Comparison of ENCODE assay signal across 7 cellular contexts in genomic region chr12:64450711-64451486, GRCh38. TPM values are rescaled to one million over a fixed set of nuclear protein-coding genes. Genes with fewer than 3 reads are reported as not detected.
DNase-seq lines count a peak whose midpoint lies in the region; ATAC-seq and TF ChIP-seq lines count a peak whose summit lies in the region.

No MANE protein-coding gene starts in this region.

- no peak overlapping the region for H3K18ac ChIP-seq in neuronal stem cell (ENCODE audit: low read length)

- no peak overlapping the region for H2BK15ac ChIP-seq in neuronal stem cell (ENCODE audit: low read length)

- H3K4me1 ChIP-seq in esophagus squamous epithelium (peaks cover 11 to 39% (median 13%) of the 10 kb centered on the region in 3 donors), neuronal stem cell (ENCODE audit: control insufficient read depth in 2 of 2, insufficient read depth in 1 of 2, low read depth in 1 of 2, low read length in 2 of 2) (peaks cover 2 to 3% of the 10 kb centered on the region in 2 donors)

- no peak overlapping the region for H3K4ac ChIP-seq in neuronal stem cell (ENCODE audit: low read length)

- H3K36me3 ChIP-seq in esophagus squamous epithelium (peaks cover 0 to 40% (median 0%) of the 10 kb centered on the region in 3 donors), neuronal stem cell (replicated peaks in 1 of 2; ENCODE audit: control insufficient read depth in 2 of 2, insufficient read depth in 2 of 2, low read length in 2 of 2) (peaks cover 6 to 44% of the 10 kb centered on the region in 2 donors)

- no peak overlapping the region for H2BK12ac ChIP-seq in neuronal stem cell (ENCODE audit: low read length)

- no peak overlapping the region for H3K9ac ChIP-seq in neuronal stem cell (ENCODE audit: low read depth, low read length, poor library complexity)

- no peak for TF ChIP-seq POLR2A in esophagus squamous epithelium (IDR thresholded peaks at IDR 0.05)

- no peaks in the 10 kb centered on the region for H3K9me3 ChIP-seq in esophagus squamous epithelium
- no peaks in the 10 kb centered on the region for H3K9me3 ChIP-seq in neuronal stem cell (replicated peaks in 1 of 2; ENCODE audit: control insufficient read depth in 2 of 2, insufficient read depth in 1 of 2, low read depth in 1 of 2, low read length in 2 of 2)

- TF ChIP-seq CTCF in esophagus squamous epithelium (IDR thresholded peaks at IDR 0.05) = no peak

- H4K91ac ChIP-seq in neuronal stem cell (ENCODE audit: low read depth, low read length, poor library complexity) = no peak overlapping the region

- intact Hi-C loops in esophagus squamous epithelium (cut with DNase I) = no loop called here

- peak; percentile 33 for ATAC-seq in SK-N-SH treated with all-trans-retinoic acid at 6 μM for 48 hours
- no peak for ATAC-seq in GM19455 (IDR thresholded peaks at IDR 0.05; ENCODE audit: unreplicated experiment)

- DNase-seq in EL = peak; percentile 33
- peak; percentile 69 for DNase-seq in KBM-7
- no peak for DNase-seq in esophagus squamous epithelium (lab: John Stamatoyannopoulos, UW)
- peak; percentile 79 for DNase-seq in neuronal stem cell (ENCODE audit: low spot score)
- DNase-seq in activated effector memory CD4-positive, alpha-beta T cell treated with anti-CD3 and anti-CD28 coated beads, Interleukin-2, amount 50 U/mL, for 16 hours = no peak

- no peak overlapping the region for H3K23ac ChIP-seq in neuronal stem cell (ENCODE audit: low read depth, low read length, poor library complexity)

- no peak overlapping the region for H2AK5ac ChIP-seq in neuronal stem cell (ENCODE audit: low read depth, low read length)

- H3K4me3 ChIP-seq in esophagus squamous epithelium (peak overlapping the region; percentile 67 to 99 (median 94)), neuronal stem cell (ENCODE audit: low read length in 2 of 2) (peak overlapping the region; percentile 66 to 83)

- H3K14ac ChIP-seq in neuronal stem cell (ENCODE audit: low read length) = no peak overlapping the region

- H2BK5ac ChIP-seq in neuronal stem cell (ENCODE audit: low read length) = no peak overlapping the region

- peak overlapping the region; percentile 50 for H3K4me2 ChIP-seq in neuronal stem cell (ENCODE audit: insufficient read depth, low read length, poor library complexity, severe bottlenecking)

- peak overlapping the region; percentile 96 for H2AFZ ChIP-seq in neuronal stem cell (ENCODE audit: low read length)

- H4K8ac ChIP-seq in neuronal stem cell (ENCODE audit: low read depth, low read length) = no peak overlapping the region

- H3K27ac ChIP-seq in esophagus squamous epithelium = peak overlapping the region in 2 of 4 donors; percentile 96 to 99
- H3K27ac ChIP-seq in neuronal stem cell (replicated peaks; ENCODE audit: low read length) = peak overlapping the region; percentile 99

- H2BK120ac ChIP-seq in neuronal stem cell (ENCODE audit: low read depth, low read length) = no peak overlapping the region

- no peaks in the 10 kb centered on the region for H3K27me3 ChIP-seq in esophagus squamous epithelium
- H3K27me3 ChIP-seq in neuronal stem cell (ENCODE audit: control insufficient read depth in 3 of 3, insufficient read depth in 3 of 3, low read depth in 1 of 3, low read length in 3 of 3) = no peaks in the 10 kb centered on the region

- H3K79me1 ChIP-seq in neuronal stem cell (ENCODE audit: low read depth, low read length) = peaks cover 2% of the 10 kb centered on the region

- in situ Hi-C loops in KBM-7 (cut with MboI; ENCODE audit: low pct_unique_long_range_greater_than_20kb, low sequenced_read_pairs) = no loop called here

- 19 to 27% methylated on average over 8 of the region's 8 CpGs for WGBS in esophagus squamous epithelium, 2 donors
- no CpG with 5 or more reads among the region's 8 CpGs for WGBS in neuronal stem cell (ENCODE audit: extremely low coverage in 2 of 2, insufficient read length in 2 of 2, insufficient replicate concordance in 1 of 2), 2 donors

TF ChIP-seq in SK-N-SH treated with all-trans-retinoic acid at 6 μM for 48 hours, 23 proteins besides CTCF, POLR2A, EP300 and RAD21:
- TF ChIP-seq CREB5 (CRISPR knock-in tag; IDR thresholded peaks at IDR 0.05; ENCODE audit: low read depth) = no peak
- TF ChIP-seq TCF4 (CRISPR knock-in tag; IDR thresholded peaks at IDR 0.05; ENCODE audit: borderline replicate concordance) = no peak
- TF ChIP-seq ZFP3 (CRISPR knock-in tag; IDR thresholded peaks at IDR 0.05) = no peak
- TF ChIP-seq BACH2 (CRISPR knock-in tag; IDR thresholded peaks at IDR 0.05; ENCODE audit: borderline replicate concordance) = no peak
- TF ChIP-seq RARB (CRISPR knock-in tag; IDR thresholded peaks at IDR 0.05) = no peak
- TF ChIP-seq TOX (CRISPR knock-in tag; IDR thresholded peaks at IDR 0.05; ENCODE audit: borderline replicate concordance) = no peak

RNA-seq across cellular contexts. Expression of gene TBK1, which starts 1.0 kb away (rescaled TPM):
- total RNA-seq in esophagus squamous epithelium = 10 to 100 TPM; 12.5 to 25.7 (median 20.7) TPM
- polyA plus RNA-seq in neuronal stem cell (2013, experiment 1 of 2) = 15.8 TPM
- 15.4 TPM for polyA plus RNA-seq in neuronal stem cell (2013, experiment 2 of 2)

RNA-seq across cellular contexts. Expression of gene XPOT, which starts 46.7 kb away (rescaled TPM):
- total RNA-seq in esophagus squamous epithelium = 10 to 100 TPM; 29.9 to 61.2 (median 38.0) TPM
- 53.2 TPM for polyA plus RNA-seq in neuronal stem cell (2013, experiment 1 of 2)
- polyA plus RNA-seq in neuronal stem cell (2013, experiment 2 of 2) = 54.6 TPM

Comparison
In these comparisons a context has a peak if more than half of its experiments do, and no peak if none do; other contexts are left out.
1. DNase-seq: peak in EL (single experiment), KBM-7 (single experiment) and neuronal stem cell (single experiment); none in esophagus squamous epithelium (single experiment) and activated effector memory CD4-positive, alpha-beta T cell treated with anti-CD3 and anti-CD28 coated beads, Interleukin-2, amount 50 U/mL, for 16 hours (single experiment).